In the genomic region with DNA sequence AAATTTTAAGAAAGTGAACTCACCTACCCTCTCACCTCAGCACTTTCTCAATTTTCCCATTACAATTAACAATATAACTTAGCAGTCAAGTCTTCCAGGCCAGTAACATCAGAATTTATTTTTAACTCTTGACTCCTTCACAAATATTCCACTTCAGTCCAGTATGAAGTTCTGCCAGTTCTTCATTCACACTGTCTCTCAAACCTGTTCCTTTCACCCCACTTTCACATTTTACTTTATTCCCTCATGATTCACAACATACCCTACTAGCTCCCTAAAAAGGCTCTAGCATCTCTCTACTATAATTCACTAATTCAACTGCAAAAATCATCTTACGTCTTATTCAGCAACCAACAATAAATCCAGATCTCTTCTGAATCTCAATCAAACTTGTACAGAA, we compare ENCODE assay signal across 14 cellular contexts. TPM values are rescaled to one million over a fixed set of nuclear protein-coding genes. Genes with fewer than 3 reads are reported as not detected.
DNase-seq lines count a peak whose midpoint lies in the region; ATAC-seq and TF ChIP-seq lines count a peak whose summit lies in the region.
"Had no signal": no experiment of that assay in that cellular context is flagged by ENCODE, and none has a peak within 500 bp of the region (broad histone marks: within the 10 kb centered on the region; RNA-seq: fewer than 3 reads in every experiment).

No MANE protein-coding gene starts in this region.

- H3K4me3 ChIP-seq in AG10803 (ENCODE audit: low read length) (peak overlapping the region; percentile 88), KMS-11 (IDR thresholded peaks at IDR 0.05; ENCODE audit: insufficient read depth, low read depth, low read length) (no peak overlapping the region), ectodermal cell (ENCODE audit: insufficient read depth, low read depth, low read length) (peak overlapping the region; percentile 97), neuron (ENCODE audit: low read length) (peak overlapping the region; percentile 99)
- H3K4me3 ChIP-seq in effector memory CD4-positive, alpha-beta T cell (ENCODE audit: insufficient read depth, low read depth, low read length, poor library complexity, severe bottlenecking): no peak overlapping the region

- peak overlapping the region; percentile 65 for H3K4me2 ChIP-seq in KMS-11

- WGBS in ectodermal cell, 2 experiments: 80 to 86% methylated on average over 1 of the region's 1 CpG

- no peak overlapping the region for H2AFZ ChIP-seq in KMS-11 (ENCODE audit: low read depth)
- H2AFZ ChIP-seq in neuron (ENCODE audit: low read depth, low read length): no peak overlapping the region

- peaks cover 6% of the 10 kb centered on the region for H3K36me3 Mint-ChIP-seq in activated T-cell treated with anti-CD3 and anti-CD28 coated beads, Interleukin-2, amount 50 U/mL, for 4 hours (ENCODE audit: insufficient read depth)

- H3K4me3 Mint-ChIP-seq in activated T-cell treated with anti-CD3 and anti-CD28 coated beads, Interleukin-2, amount 50 U/mL, for 4 hours: no peak overlapping the region
- H3K4me3 Mint-ChIP-seq: activated naive CD8-positive, alpha-beta T cell treated with anti-CD3 and anti-CD28 coated beads, Interleukin-2, amount 50 U/mL, for 24 hours had no signal

- peak overlapping the region; percentile 99; the same call in 1 of the 2 replicates for H3K9ac ChIP-seq in KMS-11

- H3K9me3 ChIP-seq in ectodermal cell (ENCODE audit: control insufficient read depth, low read length) (no peaks in the 10 kb centered on the region), neuron (ENCODE audit: low read length) (no peaks in the 10 kb centered on the region)
- H3K9me3 ChIP-seq in effector memory CD4-positive, alpha-beta T cell (ENCODE audit: control insufficient read depth, low read length): no peaks in the 10 kb centered on the region
- H3K9me3 ChIP-seq: prostate gland had no signal

- H3K27me3 ChIP-seq in KMS-11 (ENCODE audit: insufficient read depth, low read depth) (no peaks in the 10 kb centered on the region), ectodermal cell (ENCODE audit: control insufficient read depth, insufficient read depth, low read length, poor library complexity, severe bottlenecking) (no peaks in the 10 kb centered on the region), neuron (ENCODE audit: insufficient read depth, low read length) (no peaks in the 10 kb centered on the region)
- H3K27me3 ChIP-seq in effector memory CD4-positive, alpha-beta T cell (replicated peaks; ENCODE audit: control insufficient read depth, insufficient read depth, low read length, poor library complexity, severe bottlenecking): no peaks in the 10 kb centered on the region

- H4K20me1 ChIP-seq in KMS-11 (ENCODE audit: insufficient read depth): peaks cover 17% of the 10 kb centered on the region; the same call in 1 of the 2 replicates

- H3K27ac ChIP-seq in KMS-11: no peak overlapping the region
- H3K27ac ChIP-seq in ectodermal cell (ENCODE audit: insufficient read depth, low read depth, low read length, poor library complexity, severe bottlenecking): no peak overlapping the region
- H3K27ac ChIP-seq in effector memory CD4-positive, alpha-beta T cell (ENCODE audit: insufficient read depth, low read length, poor library complexity, severe bottlenecking): no peak overlapping the region
- H3K27ac ChIP-seq: prostate gland had no signal

- peaks cover 81% of the 10 kb centered on the region for H3K79me2 ChIP-seq in KMS-11 (ENCODE audit: insufficient read depth, low read depth)

- no peaks in the 10 kb centered on the region for H3K36me3 ChIP-seq in KMS-11 (ENCODE audit: insufficient read depth)
- no peaks in the 10 kb centered on the region for H3K36me3 ChIP-seq in ectodermal cell (ENCODE audit: control insufficient read depth, insufficient read depth, low read length)
- H3K36me3 ChIP-seq in neuron (ENCODE audit: insufficient read depth, low read length): peaks cover 6% of the 10 kb centered on the region
- no peaks in the 10 kb centered on the region for H3K36me3 ChIP-seq in effector memory CD4-positive, alpha-beta T cell (ENCODE audit: control insufficient read depth, insufficient read depth, low read length)
- H3K36me3 ChIP-seq: prostate gland had no signal

- H3K27me3 Mint-ChIP-seq in activated T-cell treated with anti-CD3 and anti-CD28 coated beads, Interleukin-2, amount 50 U/mL, for 4 hours (ENCODE audit: low read depth): no peaks in the 10 kb centered on the region

- H3K4me1 ChIP-seq in KMS-11 (ENCODE audit: low read depth, poor library complexity, severe bottlenecking) (peaks cover 33% of the 10 kb centered on the region), ectodermal cell (ENCODE audit: control insufficient read depth, insufficient read depth, low read length) (peaks cover 4% of the 10 kb centered on the region), neuron (ENCODE audit: insufficient read depth, low read length) (peaks cover 28% of the 10 kb centered on the region)
- H3K4me1 ChIP-seq in effector memory CD4-positive, alpha-beta T cell (ENCODE audit: control insufficient read depth, insufficient read depth, low read length, poor library complexity, severe bottlenecking): peaks cover 14% of the 10 kb centered on the region
- H3K4me1 ChIP-seq: prostate gland had no signal

- ATAC-seq in activated T-cell treated with anti-CD3 and anti-CD28 coated beads, Interleukin-2, amount 50 U/mL, for 4 hours: no peak
- ATAC-seq in GM21526 (IDR thresholded peaks at IDR 0.05; ENCODE audit: low FRiP score, unreplicated experiment) (no peak), HG03175 (IDR thresholded peaks at IDR 0.05; ENCODE audit: unreplicated experiment) (no peak)
- ATAC-seq: activated naive CD8-positive, alpha-beta T cell treated with anti-CD3 and anti-CD28 coated beads, Interleukin-2, amount 50 U/mL, for 24 hours had no signal

- DNase-seq in AG10803 (ENCODE audit: low read depth): no peak
- no peak for DNase-seq in effector memory CD4-positive, alpha-beta T cell
- DNase-seq in activated T-cell treated with anti-CD3 and anti-CD28 coated beads, Interleukin-2, amount 50 U/mL, for 4 hours: no peak
- DNase-seq: activated CD4-positive, alpha-beta T cell treated with anti-CD3 and anti-CD28 coated beads for 1 hour; activated naive CD8-positive, alpha-beta T cell treated with anti-CD3 and anti-CD28 coated beads, Interleukin-2, amount 50 U/mL, for 24 hours; head of caudate nucleus; KG1; NCI-H774 had no signal

- TF ChIP-seq CTCF in AG10803 (conservative IDR thresholded peaks at IDR 0.05; ENCODE audit: low read length) (no peak), KMS-11 (conservative IDR thresholded peaks at IDR 0.05; ENCODE audit: low read depth, low read length) (no peak)

- H3K4me1 Mint-ChIP-seq in activated T-cell treated with anti-CD3 and anti-CD28 coated beads, Interleukin-2, amount 50 U/mL, for 4 hours (ENCODE audit: low read depth): peaks cover 27% of the 10 kb centered on the region

- H3K9me3 Mint-ChIP-seq in activated T-cell treated with anti-CD3 and anti-CD28 coated beads, Interleukin-2, amount 50 U/mL, for 4 hours: no peaks in the 10 kb centered on the region
- H3K9me3 Mint-ChIP-seq: activated naive CD8-positive, alpha-beta T cell treated with anti-CD3 and anti-CD28 coated beads, Interleukin-2, amount 50 U/mL, for 24 hours had no signal

RNA-seq across cellular contexts. Expression of gene GSK3B, which starts 3.8 kb away (rescaled TPM):
- polyA plus RNA-seq in ectodermal cell (2013, experiment 1 of 4): 48.2 TPM
- polyA plus RNA-seq in ectodermal cell (2013, experiment 2 of 4): 59.5 TPM
- polyA plus RNA-seq in ectodermal cell (2013, experiment 3 of 4): 39.6 TPM
- polyA plus RNA-seq in ectodermal cell (2013, experiment 4 of 4): 40.7 TPM
- 10 to 100 TPM; 28.3 to 29.2 (median 28.5) TPM for total RNA-seq in activated T-cell treated with anti-CD3 and anti-CD28 coated beads, Interleukin-2, amount 50 U/mL, for 4 hours

Comparison
In these comparisons a context has a peak if more than half of its experiments do, and no peak if none do; other contexts are left out.
1. H3K4me3 ChIP-seq: peak in AG10803 (single experiment), ectodermal cell (single experiment) and neuron (single experiment); none in KMS-11 (single experiment) and effector memory CD4-positive, alpha-beta T cell (single experiment).